Comparison of ENCODE assay signal across 1 cellular context in genomic region chr6:26537846-26538571, GRCh38.
TF ChIP-seq lines count a peak whose summit lies in the region.

HMGN4 (plus strand) TSS chr6:26538366; CDS start chr6:26545207, 6,841 bp downstream.

TF ChIP-seq in A549, 52 proteins besides CTCF, POLR2A, EP300 and RAD21 (continued from another document):
- TF ChIP-seq REST (IDR thresholded peaks at IDR 0.05) (no peak), BHLHE40 (IDR thresholded peaks at IDR 0.05; ENCODE audit: low read depth, low read length) (no peak), HOXB5 (CRISPR knock-in tag; IDR thresholded peaks at IDR 0.05) (no peak), USF2 (IDR thresholded peaks at IDR 0.05) (no peak), MYC (IDR thresholded peaks at IDR 0.05; ENCODE audit: borderline replicate concordance, low read length) (0 out of 2 replicates have a peak, but pooled peaks have one; percentile 12), RARB (CRISPR knock-in tag; IDR thresholded peaks at IDR 0.05) (no peak)
